In genomic region chr20:50975701-50976330, GRCh38 we compare ENCODE assay signal across 18 cellular contexts. TPM values are rescaled to one million over a fixed set of nuclear protein-coding genes. Genes with fewer than 3 reads are reported as not detected.
DNase-seq lines count a peak whose midpoint lies in the region; ATAC-seq, FAIRE-seq and TF ChIP-seq lines count a peak whose summit lies in the region.
"Had no signal": no experiment of that assay in that cellular context is flagged by ENCODE, and none has a peak within 500 bp of the region (broad histone marks: within the 10 kb centered on the region; RNA-seq: fewer than 3 reads in every experiment).

No MANE protein-coding gene starts in this region.

- no peak overlapping the region for H3K9ac ChIP-seq in K562 (ENCODE audit: insufficient read depth in 1 of 2, low read depth in 2 of 2, low read length in 2 of 2)
- H3K9ac ChIP-seq: GM23248 had no signal

- ATAC-seq in GM23338 (no peak; the same call in 2 of the 3 replicates), K562 (no peak), GM21723 (IDR thresholded peaks at IDR 0.05; ENCODE audit: unreplicated experiment) (no peak), GM21825 (IDR thresholded peaks at IDR 0.05; ENCODE audit: unreplicated experiment) (no peak)
- ATAC-seq: CD8-positive, alpha-beta T cell had no signal

- H3F3A ChIP-seq in GM23338 (replicated peaks; ENCODE audit: low read depth): 0 out of 2 replicates have a peak, but pooled peaks cover 2% of the 10 kb centered on the region

- TF ChIP-seq CTCF in GM23338 (conservative IDR thresholded peaks at IDR 0.05; ENCODE audit: low read depth in 2 of 2) (no peak), K562 (IDR thresholded peaks at IDR 0.05 in 2 of 3, conservative IDR thresholded peaks at IDR 0.05 in 1 of 3; ENCODE audit: insufficient read depth in 2 of 3, low read depth in 1 of 3, low read length in 3 of 3) (no peak), stomach (IDR thresholded peaks at IDR 0.05) (no peak)

- POLR2A ChIA-PET in K562 (lab: Yijun Ruan, JAX): interaction anchor here (1.3 kb wide), 1 partner anchor 18 kb away, joined by 3 read pairs; the partner anchor contains the start of gene DPM1

- BruUV-seq in K562 (replicated peaks; lab: Mats Ljungman, UMichigan): no TSS peak

- H3K79me2 ChIP-seq in GM23338 (replicated peaks; ENCODE audit: insufficient read depth) (no peaks in the 10 kb centered on the region), K562 (ENCODE audit: control insufficient read depth, insufficient read depth, low read length) (no peaks in the 10 kb centered on the region)

- H3K4me1 ChIP-seq in GM23338 (ENCODE audit: insufficient read depth): no peaks in the 10 kb centered on the region
- peaks cover 0 to 3% of the 10 kb centered on the region in 2 experiments; a peak in 3 of 5 replicates for H3K4me1 ChIP-seq in K562 (replicated peaks in 1 of 2; ENCODE audit: control insufficient read depth in 2 of 2, insufficient read depth in 2 of 2, low read length in 2 of 2)
- H3K4me1 ChIP-seq in stomach: no peaks in the 10 kb centered on the region

- in situ Hi-C loops in K562 (cut with MboI): loop anchor here (25.0 kb wide), 1 partner anchor 1111 kb away; no protein-coding TSS in a partner anchor

- peaks cover 3% of the 10 kb centered on the region for H3K27me3 Mint-ChIP-seq in GM23338 (ENCODE audit: insufficient read depth, low read depth, poor library complexity)

- H3K9me3 ChIP-seq in K562 (replicated peaks; ENCODE audit: control insufficient read depth, insufficient read depth, low read depth, low read length): no peaks in the 10 kb centered on the region
- no peaks in the 10 kb centered on the region for H3K9me3 ChIP-seq in stomach
- H3K9me3 ChIP-seq: HAP-1 had no signal

- intact Hi-C loops in K562 (cut with micrococcal nuclease) (no loop called here), stomach (cut with DNase I; ENCODE audit: low total_unique reads) (no loop called here)

- TF ChIP-seq EP300 in K562 (IDR thresholded peaks at IDR 0.05; ENCODE audit: low read length) (no peak), stomach (IDR thresholded peaks at IDR 0.05) (no peak)

- H4K20me1 ChIP-seq in GM23338 (replicated peaks; ENCODE audit: insufficient read depth) (no peaks in the 10 kb centered on the region), K562 (replicated peaks; ENCODE audit: control insufficient read depth, insufficient read depth, low read length) (no peaks in the 10 kb centered on the region; the same call in 1 of the 2 replicates)

- 0 out of 2 replicates have a peak overlapping the region, but pooled peaks have one; percentile 81 for H2AFZ ChIP-seq in GM23338
- no peak overlapping the region for H2AFZ ChIP-seq in K562 (ENCODE audit: low read depth, low read length)
- H2AFZ ChIP-seq: GM23248 had no signal

- H3K36me3 Mint-ChIP-seq in GM23338 (ENCODE audit: low read depth): no peaks in the 10 kb centered on the region
- H3K36me3 Mint-ChIP-seq: CD8-positive, alpha-beta T cell had no signal

- H3K9me2 ChIP-seq in GM23338 (ENCODE audit: insufficient read depth): no peaks in the 10 kb centered on the region

- FAIRE-seq in HTR-8/SVneo (lab: Jason Lieb, UNC) (peak; percentile 57), K562 (lab: Jason Lieb, UNC) (no peak)
- FAIRE-seq: G401.6, GM12892, H54 had no signal

- DNase-seq in GM23338 (ENCODE audit: low spot score) (no peak), HTR-8/SVneo (ENCODE audit: insufficient read length, low spot score) (no peak), K562 (ENCODE audit: extremely low read depth in 1 of 4, low spot score in 3 of 4) (no peak), mesenteric fat pad (ENCODE audit: low spot score) (peak; percentile 77), stomach (no peak)
- DNase-seq: 8988T; C1 segment of cervical spinal cord; Caco-2; CD8-positive, alpha-beta T cell; DMS153; DND-41; GM23248 had no signal

- H3K36me3 ChIP-seq in GM23338 (ENCODE audit: insufficient read depth) (no peaks in the 10 kb centered on the region), K562 (ENCODE audit: control insufficient read depth, insufficient read depth, low read length) (no peaks in the 10 kb centered on the region), stomach (no peaks in the 10 kb centered on the region)
- H3K36me3 ChIP-seq: HAP-1 had no signal

- H3K4me2 ChIP-seq in GM23338 (no peak overlapping the region), K562 (ENCODE audit: insufficient read depth, low read length) (no peak overlapping the region)

- H3K27ac Mint-ChIP-seq in GM23338: no peak overlapping the region
- H3K27ac Mint-ChIP-seq: CD8-positive, alpha-beta T cell had no signal

- no peaks in the 10 kb centered on the region for H3K27me3 ChIP-seq in GM23338 (ENCODE audit: insufficient read depth)
- H3K27me3 ChIP-seq in K562 (ENCODE audit: control insufficient read depth in 2 of 2, insufficient read depth in 2 of 2, low read length in 2 of 2): peaks cover 36 to 58% of the 10 kb centered on the region in 2 experiments
- peaks cover 0 to 47% (median 0%) of the 10 kb centered on the region in 3 donors for H3K27me3 ChIP-seq in stomach

- H3K4me3 ChIP-seq in GM23338: no peak overlapping the region
- H3K4me3 ChIP-seq in K562: no peak overlapping the region
- no peak overlapping the region for H3K4me3 ChIP-seq in stomach
- H3K4me3 ChIP-seq: GM23248, HAP-1 had no signal

- H3K27ac ChIP-seq in GM23338 (ENCODE audit: low read depth): no peak overlapping the region
- no peak overlapping the region for H3K27ac ChIP-seq in K562 (ENCODE audit: extremely low read depth, low read depth, low read length)
- no peak overlapping the region for H3K27ac ChIP-seq in stomach
- H3K27ac ChIP-seq: GM23248 had no signal

- peaks cover 2% of the 10 kb centered on the region; the same call in 1 of the 3 replicates for H3K9me3 Mint-ChIP-seq in GM23338
- H3K9me3 Mint-ChIP-seq: CD8-positive, alpha-beta T cell had no signal

- TF ChIP-seq POLR2A in K562 (conservative IDR thresholded peaks at IDR 0.05) (no peak), stomach (IDR thresholded peaks at IDR 0.05) (no peak)

- H3K9me1 ChIP-seq in K562 (ENCODE audit: control insufficient read depth, insufficient read depth, low read length): no peaks in the 10 kb centered on the region

- 2% methylated on average over 10 of the region's 10 CpGs for WGBS in K562 (ENCODE audit: insufficient coverage, low coverage, missing lambda C conversion rate)
- 85 to 94% (median 91%) methylated on average over 10 of the region's 10 CpGs for WGBS in stomach, 5 donors

- CTCF ChIA-PET in K562 (lab: Yijun Ruan, JAX; ENCODE audit: low intra/inter-chr PET ratio): no interaction called here

- peaks cover 2% of the 10 kb centered on the region; the same call in 1 of the 3 replicates for H3K4me1 Mint-ChIP-seq in GM23338

- no peak for TF ChIP-seq RAD21 in K562 (CRISPR knock-in tag; conservative IDR thresholded peaks at IDR 0.05 in 1 of 2, IDR thresholded peaks at IDR 0.05 in 1 of 2)

- H3K4me3 Mint-ChIP-seq in GM23338: no peak overlapping the region
- H3K4me3 Mint-ChIP-seq: CD8-positive, alpha-beta T cell had no signal

RNA-seq across cellular contexts. Expression of gene MOCS3, which starts 17.2 kb away (rescaled TPM):
- total RNA-seq in GM23338 (2014; rRNA removed; shearing (Covaris generic)): 9.1 and 9.4 TPM in 2 replicates
- polyA plus RNA-seq in GM23338 (2016; fragmentation: Nextera tagmentation; extraction: Ambion mirVana): 2.2 and 3.1 TPM in 2 replicates
- 5.6 and 8.5 TPM in 2 replicates for total RNA-seq in K562 (2011; cell fraction: chromatin; rRNA removed; ENCODE audit: low replicate concordance)
- 13.2 and 15.8 TPM in 2 replicates for total RNA-seq in K562 (2011; cell fraction: nucleolus; rRNA removed)
- total RNA-seq in K562 (2011; cell fraction: nucleoplasm; rRNA removed): 10.8 and 11.0 TPM in 2 replicates
- 5.1 and 6.5 TPM in 2 replicates for total RNA-seq in K562 (2014; rRNA removed)
- 4.4 TPM in 2 replicates for total RNA-seq in K562 (2014; rRNA removed; fragmentation: Illumina TruSeq; extraction: Trizol)
- 4.6 and 4.7 TPM in 2 replicates for total RNA-seq in K562 (2015; rRNA removed; fragmentation: Illumina TruSeq; extraction: Trizol)
- 5.6 and 6.2 TPM in 2 replicates for total RNA-seq in K562 (2021)
- 2.6 and 2.9 TPM in 2 replicates for polyA plus RNA-seq in K562 (2011; rRNA removed)
- polyA plus RNA-seq in K562 (2011; cell fraction: cytosol; rRNA removed): 3.1 and 8.1 TPM in 2 replicates
- polyA plus RNA-seq in K562 (2011; cell fraction: nucleus; rRNA removed): 1.6 and 2.1 TPM in 2 replicates
- 2.8 and 4.0 TPM in 2 replicates for polyA plus RNA-seq in K562 (2012)
- 2.8 and 3.3 TPM in 2 replicates for polyA plus RNA-seq in K562 (2014; fragmentation: Illumina TruSeq; extraction: Trizol)
- 1 to 10 TPM in 1 of 2 experiments, under 1 TPM in 1; 0.70 to 1.0 TPM for polyA plus RNA-seq in K562 (2014; fragmentation: Nextera tagmentation; extraction: Ambion mirVana)
- polyA plus RNA-seq in K562 (2014; rRNA removed): 2.9 and 3.1 TPM in 2 replicates
- 5.1 and 6.5 TPM in 2 replicates for polyA minus RNA-seq in K562 (2011; rRNA and poly(A)+ RNA removed)
- polyA minus RNA-seq in K562 (2011; cell fraction: cytosol; rRNA and poly(A)+ RNA removed): 3.4 and 5.0 TPM in 2 replicates
- 6.1 and 7.7 TPM in 2 replicates for polyA minus RNA-seq in K562 (2011; cell fraction: nucleus; rRNA and poly(A)+ RNA removed)
- total RNA-seq in mesenteric fat pad: 3.6 TPM
- 1 to 10 TPM in 3 of 5 donors, under 1 TPM in 1, not detected in 1; 0.89 to 7.0 (median 2.7) TPM for total RNA-seq in stomach
- 1 to 10 TPM; 2.1 to 2.4 (median 2.2) TPM for polyA plus RNA-seq in stomach

RNA-seq across cellular contexts. Expression of gene DPM1, which starts 17.5 kb away (rescaled TPM):
- 71.7 and 80.2 TPM in 2 replicates for total RNA-seq in GM23338 (2014; rRNA removed; shearing (Covaris generic))
- polyA plus RNA-seq in GM23338 (2016; fragmentation: Nextera tagmentation; extraction: Ambion mirVana) (117 and 130 TPM in 2 replicates), K562 (2011; rRNA removed) (70.3 and 109 TPM in 2 replicates), K562 (2014; fragmentation: Illumina TruSeq; extraction: Trizol) (131 and 153 TPM in 2 replicates), K562 (2014; fragmentation: Nextera tagmentation; extraction: Ambion mirVana) (100 to 1,000 TPM; 185 to 190 TPM), K562 (2014; rRNA removed) (163 and 186 TPM in 2 replicates), stomach (10 to 100 TPM; 47.9 to 53.2 (median 52.7) TPM)
- 27.3 and 28.7 TPM in 2 replicates for total RNA-seq in K562 (2011; cell fraction: chromatin; rRNA removed; ENCODE audit: low replicate concordance)
- 26.3 and 26.7 TPM in 2 replicates for total RNA-seq in K562 (2011; cell fraction: nucleolus; rRNA removed)
- 21.8 and 29.6 TPM in 2 replicates for total RNA-seq in K562 (2011; cell fraction: nucleoplasm; rRNA removed)
- total RNA-seq in K562 (2014; rRNA removed) (83.7 and 105 TPM in 2 replicates), K562 (2014; rRNA removed; fragmentation: Illumina TruSeq; extraction: Trizol) (163 and 167 TPM in 2 replicates), K562 (2015; rRNA removed; fragmentation: Illumina TruSeq; extraction: Trizol) (123 and 133 TPM in 2 replicates), K562 (2021) (75.2 and 81.4 TPM in 2 replicates), mesenteric fat pad (34.2 TPM), stomach (10 to 100 TPM; 10.7 to 74.1 (median 33.2) TPM)
- polyA plus RNA-seq in K562 (2011; cell fraction: cytosol; rRNA removed): 27.3 and 58.0 TPM in 2 replicates
- polyA plus RNA-seq in K562 (2011; cell fraction: nucleus; rRNA removed): 23.6 and 46.5 TPM in 2 replicates
- 60.2 and 99.7 TPM in 2 replicates for polyA plus RNA-seq in K562 (2012)
- 43.3 and 44.4 TPM in 2 replicates for polyA minus RNA-seq in K562 (2011; rRNA and poly(A)+ RNA removed)
- 27.7 and 46.1 TPM in 2 replicates for polyA minus RNA-seq in K562 (2011; cell fraction: cytosol; rRNA and poly(A)+ RNA removed)
- 19.8 and 20.9 TPM in 2 replicates for polyA minus RNA-seq in K562 (2011; cell fraction: nucleus; rRNA and poly(A)+ RNA removed)

RNA-seq across cellular contexts. Expression of gene ADNP, which starts 44.6 kb away (rescaled TPM):
- 95.0 and 98.0 TPM in 2 replicates for total RNA-seq in GM23338 (2014; rRNA removed; shearing (Covaris generic))
- polyA plus RNA-seq in GM23338 (2016; fragmentation: Nextera tagmentation; extraction: Ambion mirVana) (83.9 and 106 TPM in 2 replicates), K562 (2011; rRNA removed) (19.4 and 22.9 TPM in 2 replicates), K562 (2014; fragmentation: Illumina TruSeq; extraction: Trizol) (50.7 and 52.0 TPM in 2 replicates), K562 (2014; fragmentation: Nextera tagmentation; extraction: Ambion mirVana) (10 to 100 TPM; 25.3 to 40.0 TPM), K562 (2014; rRNA removed) (20.9 and 26.0 TPM in 2 replicates), stomach (10 to 100 TPM; 19.9 to 41.3 (median 20.4) TPM)
- 37.0 and 96.7 TPM in 2 replicates for total RNA-seq in K562 (2011; cell fraction: chromatin; rRNA removed; ENCODE audit: low replicate concordance)
- total RNA-seq in K562 (2011; cell fraction: nucleolus; rRNA removed): 22.0 and 32.6 TPM in 2 replicates
- total RNA-seq in K562 (2011; cell fraction: nucleoplasm; rRNA removed): 53.4 and 65.7 TPM in 2 replicates
- total RNA-seq in K562 (2014; rRNA removed) (17.8 and 18.7 TPM in 2 replicates), K562 (2014; rRNA removed; fragmentation: Illumina TruSeq; extraction: Trizol) (24.5 and 26.1 TPM in 2 replicates), K562 (2015; rRNA removed; fragmentation: Illumina TruSeq; extraction: Trizol) (20.7 and 25.0 TPM in 2 replicates), K562 (2021) (52.2 and 59.9 TPM in 2 replicates), mesenteric fat pad (42.0 TPM), stomach (10 to 100 TPM; 39.7 to 67.4 (median 57.1) TPM)
- polyA plus RNA-seq in K562 (2011; cell fraction: cytosol; rRNA removed): 8.7 and 15.8 TPM in 2 replicates
- polyA plus RNA-seq in K562 (2011; cell fraction: nucleus; rRNA removed): 28.0 and 40.0 TPM in 2 replicates
- 37.3 and 38.0 TPM in 2 replicates for polyA plus RNA-seq in K562 (2012)
- polyA minus RNA-seq in K562 (2011; rRNA and poly(A)+ RNA removed): 60.3 and 74.4 TPM in 2 replicates
- polyA minus RNA-seq in K562 (2011; cell fraction: cytosol; rRNA and poly(A)+ RNA removed): 38.7 and 40.3 TPM in 2 replicates
- polyA minus RNA-seq in K562 (2011; cell fraction: nucleus; rRNA and poly(A)+ RNA removed): 14.8 and 28.8 TPM in 2 replicates

RNA-seq across cellular contexts. Expression of gene KCNG1, which starts 47.1 kb away (rescaled TPM):
- 26.3 and 31.0 TPM in 2 replicates for total RNA-seq in GM23338 (2014; rRNA removed; shearing (Covaris generic))
- polyA plus RNA-seq in GM23338 (2016; fragmentation: Nextera tagmentation; extraction: Ambion mirVana): 6.6 and 8.1 TPM in 2 replicates
- total RNA-seq in K562 (2011; cell fraction: chromatin; rRNA removed; ENCODE audit: low replicate concordance): 0.21 and 0.25 TPM in 2 replicates
- total RNA-seq in K562 (2011; cell fraction: nucleolus; rRNA removed): not detected in 2 replicates
- total RNA-seq in K562 (2011; cell fraction: nucleoplasm; rRNA removed): 0.44 and 0.69 TPM in 2 replicates
- 0.09 and 0.94 TPM in 2 replicates for total RNA-seq in K562 (2014; rRNA removed)
- 0.26 and 0.33 TPM in 2 replicates for total RNA-seq in K562 (2014; rRNA removed; fragmentation: Illumina TruSeq; extraction: Trizol)
- total RNA-seq in K562 (2015; rRNA removed; fragmentation: Illumina TruSeq; extraction: Trizol): 0.11 and 0.22 TPM in 2 replicates
- 0.76 and 1.5 TPM in 2 replicates for total RNA-seq in K562 (2021)
- polyA plus RNA-seq in K562 (2011; rRNA removed): not detected in 2 replicates
- 0.03 and 0.12 TPM in 2 replicates for polyA plus RNA-seq in K562 (2011; cell fraction: cytosol; rRNA removed)
- 0.11 TPM in 1 of 2 replicates, not detected in the other for polyA plus RNA-seq in K562 (2011; cell fraction: nucleus; rRNA removed)
- polyA plus RNA-seq in K562 (2012): 0.52 and 13.7 TPM in 2 replicates
- polyA plus RNA-seq in K562 (2014; fragmentation: Illumina TruSeq; extraction: Trizol): 0.12 and 0.29 TPM in 2 replicates
- polyA plus RNA-seq in K562 (2014; fragmentation: Nextera tagmentation; extraction: Ambion mirVana): under 1 TPM in 1 of 2 experiments, not detected in 1; 0.06 TPM
- 1.5 TPM in 2 replicates for polyA plus RNA-seq in K562 (2014; rRNA removed)
- not detected in 2 replicates for polyA minus RNA-seq in K562 (2011; rRNA and poly(A)+ RNA removed)
- polyA minus RNA-seq in K562 (2011; cell fraction: cytosol; rRNA and poly(A)+ RNA removed): not detected in 2 replicates
- polyA minus RNA-seq in K562 (2011; cell fraction: nucleus; rRNA and poly(A)+ RNA removed): not detected in 2 replicates
- 0.19 TPM for total RNA-seq in mesenteric fat pad
- 10 to 100 TPM in 1 of 5 donors, 1 to 10 TPM in 1, not detected in 3; 2.2 to 11.9 TPM for total RNA-seq in stomach
- polyA plus RNA-seq in stomach: 1 to 10 TPM in 1 of 3 donors, under 1 TPM in 1, not detected in 1; 0.19 to 3.3 TPM
- total RNA-seq: CD8-positive, alpha-beta T cell had no signal
